ENCODE assay signal across 1 cellular context in the genomic region with DNA sequence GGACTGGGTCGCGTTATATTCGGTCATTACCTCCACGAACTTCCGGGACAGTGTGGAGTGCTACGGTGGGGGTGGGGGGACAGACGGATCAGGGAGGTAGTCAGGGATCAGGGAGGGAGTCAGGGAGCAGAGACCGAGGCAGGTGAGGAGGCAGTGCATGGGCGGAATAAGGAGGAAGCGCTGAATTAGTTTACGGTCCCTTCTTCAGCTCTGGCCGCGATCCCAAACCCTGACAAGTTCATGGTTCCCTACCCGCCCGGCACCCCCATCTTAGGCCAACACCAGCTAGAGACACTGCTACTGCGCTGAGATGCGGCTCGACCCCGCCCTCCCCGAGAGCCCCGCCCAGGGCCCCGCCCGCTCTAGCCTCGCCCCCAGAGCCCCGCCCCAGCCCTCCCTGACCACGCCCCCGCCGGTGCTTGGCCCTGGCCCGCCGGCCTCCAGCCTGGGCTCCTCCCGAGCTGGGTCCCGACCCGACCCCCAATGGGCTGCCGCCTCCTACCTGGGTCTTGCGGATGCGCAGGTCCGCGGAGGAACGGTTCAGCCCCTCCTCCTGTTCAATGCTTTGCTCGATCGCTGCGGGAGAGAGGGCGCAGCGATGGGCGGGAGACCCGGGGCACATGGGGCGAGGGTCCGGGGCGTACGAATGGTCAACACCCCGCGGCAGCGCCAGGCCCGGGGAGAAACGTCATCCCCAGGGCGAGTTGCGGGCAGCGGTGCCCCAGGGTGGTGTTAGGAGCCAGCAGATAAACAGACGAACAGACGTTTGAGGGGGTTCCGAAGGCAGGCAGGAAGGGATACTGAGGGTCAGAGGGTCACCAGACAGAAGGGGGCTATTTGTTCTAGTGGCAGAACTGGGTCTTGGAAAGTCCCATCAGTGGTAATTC.
TF ChIP-seq lines count a peak whose summit lies in the region.

No MANE protein-coding gene starts in this region.

TF ChIP-seq in HepG2, 621 proteins besides CTCF, POLR2A, EP300 and RAD21 (continued from another document and continues in another):
- TF ChIP-seq, protein P1, sequence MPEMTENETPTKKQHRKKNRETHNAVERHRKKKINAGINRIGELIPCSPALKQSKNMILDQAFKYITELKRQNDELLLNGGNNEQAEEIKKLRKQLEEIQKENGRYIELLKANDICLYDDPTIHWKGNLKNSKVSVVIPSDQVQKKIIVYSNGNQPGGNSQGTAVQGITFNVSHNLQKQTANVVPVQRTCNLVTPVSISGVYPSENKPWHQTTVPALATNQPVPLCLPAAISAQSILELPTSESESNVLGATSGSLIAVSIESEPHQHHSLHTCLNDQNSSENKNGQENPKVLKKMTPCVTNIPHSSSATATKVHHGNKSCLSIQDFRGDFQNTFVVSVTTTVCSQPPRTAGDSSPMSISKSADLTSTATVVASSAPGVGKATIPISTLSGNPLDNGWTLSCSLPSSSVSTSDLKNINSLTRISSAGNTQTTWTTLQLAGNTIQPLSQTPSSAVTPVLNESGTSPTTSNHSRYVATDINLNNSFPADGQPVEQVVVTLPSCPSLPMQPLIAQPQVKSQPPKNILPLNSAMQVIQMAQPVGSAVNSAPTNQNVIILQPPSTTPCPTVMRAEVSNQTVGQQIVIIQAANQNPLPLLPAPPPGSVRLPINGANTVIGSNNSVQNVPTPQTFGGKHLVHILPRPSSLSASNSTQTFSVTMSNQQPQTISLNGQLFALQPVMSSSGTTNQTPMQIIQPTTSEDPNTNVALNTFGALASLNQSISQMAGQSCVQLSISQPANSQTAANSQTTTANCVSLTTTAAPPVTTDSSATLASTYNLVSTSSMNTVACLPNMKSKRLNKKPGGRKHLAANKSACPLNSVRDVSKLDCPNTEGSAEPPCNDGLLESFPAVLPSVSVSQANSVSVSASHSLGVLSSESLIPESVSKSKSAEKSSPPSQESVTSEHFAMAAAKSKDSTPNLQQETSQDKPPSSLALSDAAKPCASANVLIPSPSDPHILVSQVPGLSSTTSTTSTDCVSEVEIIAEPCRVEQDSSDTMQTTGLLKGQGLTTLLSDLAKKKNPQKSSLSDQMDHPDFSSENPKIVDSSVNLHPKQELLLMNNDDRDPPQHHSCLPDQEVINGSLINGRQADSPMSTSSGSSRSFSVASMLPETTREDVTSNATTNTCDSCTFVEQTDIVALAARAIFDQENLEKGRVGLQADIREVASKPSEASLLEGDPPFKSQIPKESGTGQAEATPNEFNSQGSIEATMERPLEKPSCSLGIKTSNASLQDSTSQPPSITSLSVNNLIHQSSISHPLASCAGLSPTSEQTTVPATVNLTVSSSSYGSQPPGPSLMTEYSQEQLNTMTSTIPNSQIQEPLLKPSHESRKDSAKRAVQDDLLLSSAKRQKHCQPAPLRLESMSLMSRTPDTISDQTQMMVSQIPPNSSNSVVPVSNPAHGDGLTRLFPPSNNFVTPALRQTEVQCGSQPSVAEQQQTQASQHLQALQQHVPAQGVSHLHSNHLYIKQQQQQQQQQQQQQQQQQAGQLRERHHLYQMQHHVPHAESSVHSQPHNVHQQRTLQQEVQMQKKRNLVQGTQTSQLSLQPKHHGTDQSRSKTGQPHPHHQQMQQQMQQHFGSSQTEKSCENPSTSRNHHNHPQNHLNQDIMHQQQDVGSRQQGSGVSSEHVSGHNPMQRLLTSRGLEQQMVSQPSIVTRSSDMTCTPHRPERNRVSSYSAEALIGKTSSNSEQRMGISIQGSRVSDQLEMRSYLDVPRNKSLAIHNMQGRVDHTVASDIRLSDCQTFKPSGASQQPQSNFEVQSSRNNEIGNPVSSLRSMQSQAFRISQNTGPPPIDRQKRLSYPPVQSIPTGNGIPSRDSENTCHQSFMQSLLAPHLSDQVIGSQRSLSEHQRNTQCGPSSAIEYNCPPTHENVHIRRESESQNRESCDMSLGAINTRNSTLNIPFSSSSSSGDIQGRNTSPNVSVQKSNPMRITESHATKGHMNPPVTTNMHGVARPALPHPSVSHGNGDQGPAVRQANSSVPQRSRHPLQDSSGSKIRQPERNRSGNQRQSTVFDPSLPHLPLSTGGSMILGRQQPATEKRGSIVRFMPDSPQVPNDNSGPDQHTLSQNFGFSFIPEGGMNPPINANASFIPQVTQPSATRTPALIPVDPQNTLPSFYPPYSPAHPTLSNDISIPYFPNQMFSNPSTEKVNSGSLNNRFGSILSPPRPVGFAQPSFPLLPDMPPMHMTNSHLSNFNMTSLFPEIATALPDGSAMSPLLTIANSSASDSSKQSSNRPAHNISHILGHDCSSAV (CRISPR knock-in tag; IDR thresholded peaks at IDR 0.05; ENCODE audit: borderline replicate concordance) = no peak
- TF ChIP-seq, protein P2, sequence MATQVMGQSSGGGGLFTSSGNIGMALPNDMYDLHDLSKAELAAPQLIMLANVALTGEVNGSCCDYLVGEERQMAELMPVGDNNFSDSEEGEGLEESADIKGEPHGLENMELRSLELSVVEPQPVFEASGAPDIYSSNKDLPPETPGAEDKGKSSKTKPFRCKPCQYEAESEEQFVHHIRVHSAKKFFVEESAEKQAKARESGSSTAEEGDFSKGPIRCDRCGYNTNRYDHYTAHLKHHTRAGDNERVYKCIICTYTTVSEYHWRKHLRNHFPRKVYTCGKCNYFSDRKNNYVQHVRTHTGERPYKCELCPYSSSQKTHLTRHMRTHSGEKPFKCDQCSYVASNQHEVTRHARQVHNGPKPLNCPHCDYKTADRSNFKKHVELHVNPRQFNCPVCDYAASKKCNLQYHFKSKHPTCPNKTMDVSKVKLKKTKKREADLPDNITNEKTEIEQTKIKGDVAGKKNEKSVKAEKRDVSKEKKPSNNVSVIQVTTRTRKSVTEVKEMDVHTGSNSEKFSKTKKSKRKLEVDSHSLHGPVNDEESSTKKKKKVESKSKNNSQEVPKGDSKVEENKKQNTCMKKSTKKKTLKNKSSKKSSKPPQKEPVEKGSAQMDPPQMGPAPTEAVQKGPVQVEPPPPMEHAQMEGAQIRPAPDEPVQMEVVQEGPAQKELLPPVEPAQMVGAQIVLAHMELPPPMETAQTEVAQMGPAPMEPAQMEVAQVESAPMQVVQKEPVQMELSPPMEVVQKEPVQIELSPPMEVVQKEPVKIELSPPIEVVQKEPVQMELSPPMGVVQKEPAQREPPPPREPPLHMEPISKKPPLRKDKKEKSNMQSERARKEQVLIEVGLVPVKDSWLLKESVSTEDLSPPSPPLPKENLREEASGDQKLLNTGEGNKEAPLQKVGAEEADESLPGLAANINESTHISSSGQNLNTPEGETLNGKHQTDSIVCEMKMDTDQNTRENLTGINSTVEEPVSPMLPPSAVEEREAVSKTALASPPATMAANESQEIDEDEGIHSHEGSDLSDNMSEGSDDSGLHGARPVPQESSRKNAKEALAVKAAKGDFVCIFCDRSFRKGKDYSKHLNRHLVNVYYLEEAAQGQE (IDR thresholded peaks at IDR 0.05; ENCODE audit: borderline replicate concordance in 1 of 2, low read depth in 1 of 2, low read length in 2 of 2) = 0 out of 4 replicates have a peak, but pooled peaks of 1 of the 2 experiments have one; percentile 24
- TF ChIP-seq TCF12 (IDR thresholded peaks at IDR 0.05) (no peak), TCF12 (CRISPR knock-in tag; IDR thresholded peaks at IDR 0.05) (peak; percentile 44; the same call in 1 of the 2 replicates), MAFF (IDR thresholded peaks at IDR 0.05; ENCODE audit: low read depth, low read length) (no peak), ZNF10 (CRISPR knock-in tag; IDR thresholded peaks at IDR 0.05; ENCODE audit: borderline replicate concordance, low read depth) (no peak), PAX8 (CRISPR knock-in tag; IDR thresholded peaks at IDR 0.05; ENCODE audit: borderline replicate concordance) (no peak), NAIF1 (CRISPR knock-in tag; IDR thresholded peaks at IDR 0.05; ENCODE audit: borderline replicate concordance) (peak; percentile 66; the same call in 1 of the 2 replicates), ZNF331 (CRISPR knock-in tag; IDR thresholded peaks at IDR 0.05) (peak; percentile 40)
- TF ChIP-seq, protein P3, sequence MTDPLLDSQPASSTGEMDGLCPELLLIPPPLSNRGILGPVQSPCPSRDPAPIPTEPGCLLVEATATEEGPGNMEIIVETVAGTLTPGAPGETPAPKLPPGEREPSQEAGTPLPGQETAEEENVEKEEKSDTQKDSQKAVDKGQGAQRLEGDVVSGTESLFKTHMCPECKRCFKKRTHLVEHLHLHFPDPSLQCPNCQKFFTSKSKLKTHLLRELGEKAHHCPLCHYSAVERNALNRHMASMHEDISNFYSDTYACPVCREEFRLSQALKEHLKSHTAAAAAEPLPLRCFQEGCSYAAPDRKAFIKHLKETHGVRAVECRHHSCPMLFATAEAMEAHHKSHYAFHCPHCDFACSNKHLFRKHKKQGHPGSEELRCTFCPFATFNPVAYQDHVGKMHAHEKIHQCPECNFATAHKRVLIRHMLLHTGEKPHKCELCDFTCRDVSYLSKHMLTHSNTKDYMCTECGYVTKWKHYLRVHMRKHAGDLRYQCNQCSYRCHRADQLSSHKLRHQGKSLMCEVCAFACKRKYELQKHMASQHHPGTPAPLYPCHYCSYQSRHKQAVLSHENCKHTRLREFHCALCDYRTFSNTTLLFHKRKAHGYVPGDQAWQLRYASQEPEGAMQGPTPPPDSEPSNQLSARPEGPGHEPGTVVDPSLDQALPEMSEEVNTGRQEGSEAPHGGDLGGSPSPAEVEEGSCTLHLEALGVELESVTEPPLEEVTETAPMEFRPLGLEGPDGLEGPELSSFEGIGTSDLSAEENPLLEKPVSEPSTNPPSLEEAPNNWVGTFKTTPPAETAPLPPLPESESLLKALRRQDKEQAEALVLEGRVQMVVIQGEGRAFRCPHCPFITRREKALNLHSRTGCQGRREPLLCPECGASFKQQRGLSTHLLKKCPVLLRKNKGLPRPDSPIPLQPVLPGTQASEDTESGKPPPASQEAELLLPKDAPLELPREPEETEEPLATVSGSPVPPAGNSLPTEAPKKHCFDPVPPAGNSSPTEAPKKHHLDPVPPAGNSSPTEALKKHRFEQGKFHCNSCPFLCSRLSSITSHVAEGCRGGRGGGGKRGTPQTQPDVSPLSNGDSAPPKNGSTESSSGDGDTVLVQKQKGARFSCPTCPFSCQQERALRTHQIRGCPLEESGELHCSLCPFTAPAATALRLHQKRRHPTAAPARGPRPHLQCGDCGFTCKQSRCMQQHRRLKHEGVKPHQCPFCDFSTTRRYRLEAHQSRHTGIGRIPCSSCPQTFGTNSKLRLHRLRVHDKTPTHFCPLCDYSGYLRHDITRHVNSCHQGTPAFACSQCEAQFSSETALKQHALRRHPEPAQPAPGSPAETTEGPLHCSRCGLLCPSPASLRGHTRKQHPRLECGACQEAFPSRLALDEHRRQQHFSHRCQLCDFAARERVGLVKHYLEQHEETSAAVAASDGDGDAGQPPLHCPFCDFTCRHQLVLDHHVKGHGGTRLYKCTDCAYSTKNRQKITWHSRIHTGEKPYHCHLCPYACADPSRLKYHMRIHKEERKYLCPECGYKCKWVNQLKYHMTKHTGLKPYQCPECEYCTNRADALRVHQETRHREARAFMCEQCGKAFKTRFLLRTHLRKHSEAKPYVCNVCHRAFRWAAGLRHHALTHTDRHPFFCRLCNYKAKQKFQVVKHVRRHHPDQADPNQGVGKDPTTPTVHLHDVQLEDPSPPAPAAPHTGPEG (CRISPR knock-in tag; IDR thresholded peaks at IDR 0.05) = no peak
- TF ChIP-seq, protein P4, sequence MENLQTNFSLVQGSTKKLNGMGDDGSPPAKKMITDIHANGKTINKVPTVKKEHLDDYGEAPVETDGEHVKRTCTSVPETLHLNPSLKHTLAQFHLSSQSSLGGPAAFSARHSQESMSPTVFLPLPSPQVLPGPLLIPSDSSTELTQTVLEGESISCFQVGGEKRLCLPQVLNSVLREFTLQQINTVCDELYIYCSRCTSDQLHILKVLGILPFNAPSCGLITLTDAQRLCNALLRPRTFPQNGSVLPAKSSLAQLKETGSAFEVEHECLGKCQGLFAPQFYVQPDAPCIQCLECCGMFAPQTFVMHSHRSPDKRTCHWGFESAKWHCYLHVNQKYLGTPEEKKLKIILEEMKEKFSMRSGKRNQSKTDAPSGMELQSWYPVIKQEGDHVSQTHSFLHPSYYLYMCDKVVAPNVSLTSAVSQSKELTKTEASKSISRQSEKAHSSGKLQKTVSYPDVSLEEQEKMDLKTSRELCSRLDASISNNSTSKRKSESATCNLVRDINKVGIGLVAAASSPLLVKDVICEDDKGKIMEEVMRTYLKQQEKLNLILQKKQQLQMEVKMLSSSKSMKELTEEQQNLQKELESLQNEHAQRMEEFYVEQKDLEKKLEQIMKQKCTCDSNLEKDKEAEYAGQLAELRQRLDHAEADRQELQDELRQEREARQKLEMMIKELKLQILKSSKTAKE (CRISPR knock-in tag; IDR thresholded peaks at IDR 0.05; ENCODE audit: borderline replicate concordance) = peak; percentile 78
- TF ChIP-seq, protein P5, sequence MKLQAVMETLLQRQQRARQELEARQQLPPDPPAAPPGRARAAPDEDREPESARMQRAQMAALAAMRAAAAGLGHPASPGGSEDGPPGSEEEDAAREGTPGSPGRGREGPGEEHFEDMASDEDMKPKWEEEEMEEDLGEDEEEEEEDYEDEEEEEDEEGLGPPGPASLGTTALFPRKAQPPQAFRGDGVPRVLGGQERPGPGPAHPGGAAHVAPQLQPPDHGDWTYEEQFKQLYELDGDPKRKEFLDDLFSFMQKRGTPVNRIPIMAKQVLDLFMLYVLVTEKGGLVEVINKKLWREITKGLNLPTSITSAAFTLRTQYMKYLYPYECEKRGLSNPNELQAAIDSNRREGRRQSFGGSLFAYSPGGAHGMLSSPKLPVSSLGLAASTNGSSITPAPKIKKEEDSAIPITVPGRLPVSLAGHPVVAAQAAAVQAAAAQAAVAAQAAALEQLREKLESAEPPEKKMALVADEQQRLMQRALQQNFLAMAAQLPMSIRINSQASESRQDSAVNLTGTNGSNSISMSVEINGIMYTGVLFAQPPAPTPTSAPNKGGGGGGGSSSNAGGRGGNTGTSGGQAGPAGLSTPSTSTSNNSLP (IDR thresholded peaks at IDR 0.05; ENCODE audit: low read depth, low read length) = no peak
- TF ChIP-seq, protein P6, sequence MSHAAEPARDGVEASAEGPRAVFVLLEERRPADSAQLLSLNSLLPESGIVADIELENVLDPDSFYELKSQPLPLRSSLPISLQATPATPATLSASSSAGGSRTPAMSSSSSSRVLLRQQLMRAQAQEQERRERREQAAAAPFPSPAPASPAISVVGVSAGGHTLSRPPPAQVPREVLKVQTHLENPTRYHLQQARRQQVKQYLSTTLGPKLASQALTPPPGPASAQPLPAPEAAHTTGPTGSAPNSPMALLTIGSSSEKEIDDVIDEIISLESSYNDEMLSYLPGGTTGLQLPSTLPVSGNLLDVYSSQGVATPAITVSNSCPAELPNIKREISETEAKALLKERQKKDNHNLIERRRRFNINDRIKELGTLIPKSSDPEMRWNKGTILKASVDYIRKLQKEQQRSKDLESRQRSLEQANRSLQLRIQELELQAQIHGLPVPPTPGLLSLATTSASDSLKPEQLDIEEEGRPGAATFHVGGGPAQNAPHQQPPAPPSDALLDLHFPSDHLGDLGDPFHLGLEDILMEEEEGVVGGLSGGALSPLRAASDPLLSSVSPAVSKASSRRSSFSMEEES (CRISPR knock-in tag; IDR thresholded peaks at IDR 0.05) = peak; percentile 34; the same call in 1 of the 2 replicates
- TF ChIP-seq, protein P7, sequence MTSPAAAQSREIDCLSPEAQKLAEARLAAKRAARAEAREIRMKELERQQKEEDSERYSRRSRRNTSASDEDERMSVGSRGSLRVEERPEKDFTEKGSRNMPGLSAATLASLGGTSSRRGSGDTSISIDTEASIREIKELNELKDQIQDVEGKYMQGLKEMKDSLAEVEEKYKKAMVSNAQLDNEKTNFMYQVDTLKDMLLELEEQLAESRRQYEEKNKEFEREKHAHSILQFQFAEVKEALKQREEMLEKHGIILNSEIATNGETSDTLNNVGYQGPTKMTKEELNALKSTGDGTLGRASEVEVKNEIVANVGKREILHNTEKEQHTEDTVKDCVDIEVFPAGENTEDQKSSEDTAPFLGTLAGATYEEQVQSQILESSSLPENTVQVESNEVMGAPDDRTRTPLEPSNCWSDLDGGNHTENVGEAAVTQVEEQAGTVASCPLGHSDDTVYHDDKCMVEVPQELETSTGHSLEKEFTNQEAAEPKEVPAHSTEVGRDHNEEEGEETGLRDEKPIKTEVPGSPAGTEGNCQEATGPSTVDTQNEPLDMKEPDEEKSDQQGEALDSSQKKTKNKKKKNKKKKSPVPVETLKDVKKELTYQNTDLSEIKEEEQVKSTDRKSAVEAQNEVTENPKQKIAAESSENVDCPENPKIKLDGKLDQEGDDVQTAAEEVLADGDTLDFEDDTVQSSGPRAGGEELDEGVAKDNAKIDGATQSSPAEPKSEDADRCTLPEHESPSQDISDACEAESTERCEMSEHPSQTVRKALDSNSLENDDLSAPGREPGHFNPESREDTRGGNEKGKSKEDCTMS (CRISPR knock-in tag; conservative IDR thresholded peaks at IDR 0.05) = no peak
